Comparison of ENCODE assay signal across 20 cellular contexts in genomic region chr2:237305579-237305978, GRCh38.
"Had no signal": no experiment of that assay in that cellular context is flagged by ENCODE, and none has a peak within 500 bp of the region (broad histone marks: within the 10 kb centered on the region; RNA-seq: fewer than 3 reads in every experiment).

No MANE protein-coding gene starts in this region.

- ATAC-seq: activated CD8-positive, alpha-beta memory T cell treated with anti-CD3 and anti-CD28 coated beads, Interleukin-2, amount 10 ng/mL, durations not matched to agents 7 days and 5 days; natural killer cell treated with Interleukin-12 subunit alpha and Interleukin-12 subunit beta and Interleukin-15 and Interleukin-18, amount 100 ng/mL, for 72 hours had no signal

- H3K4me3 ChIP-seq: lung, thyroid gland had no signal

- FAIRE-seq: endothelial cell of umbilical vein, islet of Langerhans had no signal

- H3K27me3 ChIP-seq: foreskin keratinocyte, thyroid gland had no signal

- H3K36me3 ChIP-seq: thyroid gland had no signal

- H3K27ac ChIP-seq: foreskin keratinocyte, thyroid gland had no signal

- H3K9me3 ChIP-seq: thyroid gland had no signal

- DNase-seq: activated CD4-positive, alpha-beta memory T cell treated with anti-CD3 and anti-CD28 coated beads, Interleukin-2, amount 10 ng/mL, durations not matched to agents 7 days and 5 days; activated CD4-positive, alpha-beta T cell treated with anti-CD3 and anti-CD28 coated beads for 48 hours; activated CD4-positive, CD25-positive, alpha-beta regulatory T cell; activated CD8-positive, alpha-beta memory T cell treated with anti-CD3 and anti-CD28 coated beads, Interleukin-2, amount 10 ng/mL, durations not matched to agents 7 days and 5 days; amniotic stem cell; dermis blood vessel endothelial cell; effector memory CD4-positive, alpha-beta T cell; foreskin keratinocyte; glutamatergic neuron; hippocampal formation; stimulated activated CD4-positive, alpha-beta T cell treated with anti-CD3 and anti-CD28 coated beads, Interleukin-12 subunit alpha, Interleukin-12 subunit beta, amount 100 ng/mL, for 4 hours; stimulated activated CD4-positive, alpha-beta T cell treated with anti-CD3 and anti-CD28 coated beads, Interleukin-1b, Interleukin-23, amount 100 ng/mL, for 48 hours; stimulated activated CD8-positive, alpha-beta memory T cell treated with anti-CD3 and anti-CD28 coated beads, Interleukin-4, amount 100 ng/mL, for 48 hours; stimulated activated naive CD4-positive, alpha-beta T cell; T-helper 9 cell; thyroid gland had no signal
